ENCODE assay signal across 12 cellular contexts in genomic region chrX:130081421-130082045, GRCh38. TPM values are rescaled to one million over a fixed set of nuclear protein-coding genes. Genes with fewer than 3 reads are reported as not detected.
DNase-seq lines count a peak whose midpoint lies in the region; ATAC-seq and TF ChIP-seq lines count a peak whose summit lies in the region.
"Had no signal": no experiment of that assay in that cellular context is flagged by ENCODE, and none has a peak within 500 bp of the region (broad histone marks: within the 10 kb centered on the region; RNA-seq: fewer than 3 reads in every experiment).

No MANE protein-coding gene starts in this region.

- no peak for ATAC-seq in activated naive CD8-positive, alpha-beta T cell treated with anti-CD3 and anti-CD28 coated beads, Interleukin-2, amount 10 ng/mL, durations not matched to agents 7 days and 5 days (ENCODE audit: low read depth)
- no peak for ATAC-seq in GM19023 (IDR thresholded peaks at IDR 0.05; ENCODE audit: unreplicated experiment)
- no peak for ATAC-seq in HG03159 (IDR thresholded peaks at IDR 0.05; ENCODE audit: unreplicated experiment)

- TF ChIP-seq CTCF in BE2C (IDR thresholded peaks at IDR 0.05; ENCODE audit: low read depth, low read length): no peak
- TF ChIP-seq CTCF in HL-60 (IDR thresholded peaks at IDR 0.05; ENCODE audit: insufficient read depth, low read length): no peak
- no peak for TF ChIP-seq CTCF in nephron (IDR thresholded peaks at IDR 0.05; ENCODE audit: unreplicated experiment in 3 of 3)

- H3K27ac ChIP-seq in HL-60 (replicated peaks): peak overlapping the region; percentile 91

- H3K36me3 ChIP-seq in BE2C: no peaks in the 10 kb centered on the region
- H3K36me3 ChIP-seq: thoracic aorta had no signal

- H3K27me3 ChIP-seq in BE2C: no peaks in the 10 kb centered on the region
- no peaks in the 10 kb centered on the region for H3K27me3 ChIP-seq in HL-60 (ENCODE audit: insufficient read depth, poor library complexity, severe bottlenecking)

- H3K4me3 ChIP-seq in BE2C (ENCODE audit: low read depth, low read length) (no peak overlapping the region; the same call in 1 of the 2 replicates), HL-60 (replicated peaks; ENCODE audit: insufficient read depth, low read length) (no peak overlapping the region)

- peaks cover 36% of the 10 kb centered on the region for H3K4me1 Mint-ChIP-seq in activated naive CD8-positive, alpha-beta T cell treated with anti-CD3 and anti-CD28 coated beads, Interleukin-2, amount 10 ng/mL, durations not matched to agents 7 days and 5 days
- H3K4me1 Mint-ChIP-seq in nephron: peaks cover 21% of the 10 kb centered on the region

- H3K27me3 Mint-ChIP-seq in activated naive CD8-positive, alpha-beta T cell treated with anti-CD3 and anti-CD28 coated beads, Interleukin-2, amount 10 ng/mL, durations not matched to agents 7 days and 5 days: no peaks in the 10 kb centered on the region
- peaks cover 3% of the 10 kb centered on the region for H3K27me3 Mint-ChIP-seq in nephron (ENCODE audit: low read depth)

- DNase-seq in BE2C: peak; percentile 46
- no peak for DNase-seq in HL-60 (ENCODE audit: low read depth in 1 of 2, low spot score in 1 of 2)
- DNase-seq in activated naive CD8-positive, alpha-beta T cell treated with anti-CD3 and anti-CD28 coated beads, Interleukin-2, amount 10 ng/mL, durations not matched to agents 7 days and 5 days: no peak
- DNase-seq in DMS53 (lab: John Stamatoyannopoulos, UW): no peak
- no peak for DNase-seq in activated CD4-positive, CD25-positive, alpha-beta regulatory T cell treated with anti-CD3 and anti-CD28 coated beads, Interleukin-2, amount 50 U/mL, for 72 hours
- DNase-seq: EL, mammary epithelial cell, NCI-H510A treated with DMSO at 0.1 percent for 48 hours had no signal

- POLR2A ChIA-PET in activated naive CD8-positive, alpha-beta T cell treated with anti-CD3 and anti-CD28 coated beads, Interleukin-2, amount 10 ng/mL, durations not matched to agents 7 days and 5 days (lab: Charles Lee): interaction anchor here (0.5 to 6.9 kb wide), 9 partner anchors 11 to 166 kb away, joined by 3 to 40 read pairs (median 6); partner anchors contain the start of genes AIFM1 and RAB33A

- peaks cover 15% of the 10 kb centered on the region for H3K36me3 Mint-ChIP-seq in activated naive CD8-positive, alpha-beta T cell treated with anti-CD3 and anti-CD28 coated beads, Interleukin-2, amount 10 ng/mL, durations not matched to agents 7 days and 5 days
- H3K36me3 Mint-ChIP-seq in nephron (ENCODE audit: low read depth): no peaks in the 10 kb centered on the region

- H3K4me3 Mint-ChIP-seq in activated naive CD8-positive, alpha-beta T cell treated with anti-CD3 and anti-CD28 coated beads, Interleukin-2, amount 10 ng/mL, durations not matched to agents 7 days and 5 days: peak overlapping the region; percentile 64
- no peak overlapping the region for H3K4me3 Mint-ChIP-seq in nephron

- H3K9me3 Mint-ChIP-seq in activated naive CD8-positive, alpha-beta T cell treated with anti-CD3 and anti-CD28 coated beads, Interleukin-2, amount 10 ng/mL, durations not matched to agents 7 days and 5 days: no peaks in the 10 kb centered on the region
- peaks cover 12% of the 10 kb centered on the region for H3K9me3 Mint-ChIP-seq in nephron

- H3K4me1 ChIP-seq in BE2C: peaks cover 10% of the 10 kb centered on the region

- H3K27ac Mint-ChIP-seq in activated naive CD8-positive, alpha-beta T cell treated with anti-CD3 and anti-CD28 coated beads, Interleukin-2, amount 10 ng/mL, durations not matched to agents 7 days and 5 days: peak overlapping the region; percentile 94
- peak overlapping the region in 2 of 3 experiments; percentile 1 to 65 for H3K27ac Mint-ChIP-seq in nephron

- no peaks in the 10 kb centered on the region for H3K9me3 ChIP-seq in BE2C
- H3K9me3 ChIP-seq: thoracic aorta had no signal

RNA-seq across cellular contexts. Expression of gene ELF4, which starts 28.8 kb away (rescaled TPM):
- polyA plus RNA-seq in BE2C (2012; ENCODE audit: insufficient read depth, insufficient read length, low read depth): 0.39 TPM
- total RNA-seq in activated naive CD8-positive, alpha-beta T cell treated with anti-CD3 and anti-CD28 coated beads, Interleukin-2, amount 10 ng/mL, durations not matched to agents 7 days and 5 days: 10 to 100 TPM; 38.4 to 41.0 TPM
